1 cellular context compared by ENCODE assay signal in the genomic region with DNA sequence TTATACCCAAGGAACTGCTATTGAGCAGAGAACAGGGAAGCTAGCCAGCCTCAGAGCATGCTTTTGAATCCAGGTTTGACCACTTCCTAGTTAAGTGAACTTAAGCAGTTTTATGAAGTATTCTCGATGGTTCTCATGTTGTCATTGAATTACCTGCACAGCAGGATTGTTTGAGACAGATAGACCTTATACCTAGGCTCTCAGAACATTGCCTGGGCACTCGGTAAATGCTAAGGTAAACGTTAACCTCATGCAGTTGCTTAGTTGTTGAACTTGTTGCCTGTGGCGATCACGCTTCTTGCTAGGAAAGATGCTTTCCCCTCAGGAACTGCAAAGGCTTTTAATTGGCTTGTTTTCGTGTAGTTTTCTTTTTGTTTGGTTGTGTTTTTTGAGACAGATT.
TF ChIP-seq lines count a peak whose summit lies in the region.

No MANE protein-coding gene starts in this region.

TF ChIP-seq in HepG2, 621 proteins besides CTCF, POLR2A, EP300 and RAD21:
- no peak for TF ChIP-seq KDM5B (CRISPR knock-in tag; IDR thresholded peaks at IDR 0.05; ENCODE audit: borderline replicate concordance)
- TF ChIP-seq, protein P1, sequence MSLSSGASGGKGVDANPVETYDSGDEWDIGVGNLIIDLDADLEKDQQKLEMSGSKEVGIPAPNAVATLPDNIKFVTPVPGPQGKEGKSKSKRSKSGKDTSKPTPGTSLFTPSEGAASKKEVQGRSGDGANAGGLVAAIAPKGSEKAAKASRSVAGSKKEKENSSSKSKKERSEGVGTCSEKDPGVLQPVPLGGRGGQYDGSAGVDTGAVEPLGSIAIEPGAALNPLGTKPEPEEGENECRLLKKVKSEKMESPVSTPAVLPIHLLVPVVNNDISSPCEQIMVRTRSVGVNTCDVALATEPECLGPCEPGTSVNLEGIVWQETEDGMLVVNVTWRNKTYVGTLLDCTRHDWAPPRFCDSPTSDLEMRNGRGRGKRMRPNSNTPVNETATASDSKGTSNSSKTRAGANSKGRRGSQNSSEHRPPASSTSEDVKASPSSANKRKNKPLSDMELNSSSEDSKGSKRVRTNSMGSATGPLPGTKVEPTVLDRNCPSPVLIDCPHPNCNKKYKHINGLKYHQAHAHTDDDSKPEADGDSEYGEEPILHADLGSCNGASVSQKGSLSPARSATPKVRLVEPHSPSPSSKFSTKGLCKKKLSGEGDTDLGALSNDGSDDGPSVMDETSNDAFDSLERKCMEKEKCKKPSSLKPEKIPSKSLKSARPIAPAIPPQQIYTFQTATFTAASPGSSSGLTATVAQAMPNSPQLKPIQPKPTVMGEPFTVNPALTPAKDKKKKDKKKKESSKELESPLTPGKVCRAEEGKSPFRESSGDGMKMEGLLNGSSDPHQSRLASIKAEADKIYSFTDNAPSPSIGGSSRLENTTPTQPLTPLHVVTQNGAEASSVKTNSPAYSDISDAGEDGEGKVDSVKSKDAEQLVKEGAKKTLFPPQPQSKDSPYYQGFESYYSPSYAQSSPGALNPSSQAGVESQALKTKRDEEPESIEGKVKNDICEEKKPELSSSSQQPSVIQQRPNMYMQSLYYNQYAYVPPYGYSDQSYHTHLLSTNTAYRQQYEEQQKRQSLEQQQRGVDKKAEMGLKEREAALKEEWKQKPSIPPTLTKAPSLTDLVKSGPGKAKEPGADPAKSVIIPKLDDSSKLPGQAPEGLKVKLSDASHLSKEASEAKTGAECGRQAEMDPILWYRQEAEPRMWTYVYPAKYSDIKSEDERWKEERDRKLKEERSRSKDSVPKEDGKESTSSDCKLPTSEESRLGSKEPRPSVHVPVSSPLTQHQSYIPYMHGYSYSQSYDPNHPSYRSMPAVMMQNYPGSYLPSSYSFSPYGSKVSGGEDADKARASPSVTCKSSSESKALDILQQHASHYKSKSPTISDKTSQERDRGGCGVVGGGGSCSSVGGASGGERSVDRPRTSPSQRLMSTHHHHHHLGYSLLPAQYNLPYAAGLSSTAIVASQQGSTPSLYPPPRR (CRISPR knock-in tag; IDR thresholded peaks at IDR 0.05; ENCODE audit: borderline replicate concordance) = no peak
